ENCODE assay signal across 18 cellular contexts in the genomic region with DNA sequence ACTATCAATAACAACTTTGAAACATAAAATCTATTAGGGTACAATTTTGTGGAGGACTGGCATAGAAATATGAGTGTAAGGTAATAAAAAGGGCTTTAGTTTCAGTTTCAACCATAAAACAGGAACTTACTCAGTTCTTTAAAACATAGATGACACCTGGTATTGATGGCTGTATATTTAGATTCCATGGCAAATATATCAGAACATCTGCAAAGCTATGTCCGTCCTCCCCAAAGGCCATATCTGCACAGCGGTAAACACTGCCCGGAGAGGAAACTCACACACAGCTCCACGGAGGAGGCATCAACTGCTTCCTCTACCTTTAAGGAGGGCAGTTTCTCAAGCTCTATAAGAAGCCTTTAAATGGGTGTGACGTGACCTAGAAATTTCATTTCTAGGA.
"Had no signal": no experiment of that assay in that cellular context is flagged by ENCODE, and none has a peak within 500 bp of the region (broad histone marks: within the 10 kb centered on the region; RNA-seq: fewer than 3 reads in every experiment).

No MANE protein-coding gene starts in this region.

- DNase-seq: effector CD8-positive, alpha-beta T cell; foreskin melanocyte; heart left ventricle; hippocampal formation; left colon; left ventricle myocardium superior; mesendoderm; naive thymus-derived CD4-positive, alpha-beta T cell; nephron progenitor cell; spleen; stimulated activated CD4-positive, alpha-beta T cell treated with anti-CD3 and anti-CD28 coated beads, Interleukin-2, amount 100 ng/mL, for 24 hours; stimulated activated CD4-positive, alpha-beta T cell treated with anti-CD3 and anti-CD28 coated beads, Interleukin-4, amount 100 ng/mL, for 4 hours; stimulated activated naive CD4-positive, alpha-beta T cell; stomach; substantia nigra; trophoblast cell had no signal

- H3K4me1 ChIP-seq: heart left ventricle, spleen, stomach had no signal

- H3K4me3 ChIP-seq: coronary artery, heart left ventricle, lung, spleen, stomach had no signal

- H3K36me3 ChIP-seq: heart left ventricle, spleen, stomach had no signal

- H3K27ac ChIP-seq: coronary artery, heart left ventricle, spleen, stomach had no signal
